19 cellular contexts compared by ENCODE assay signal in genomic region chr7:28725045-28725630, GRCh38.
"Had no signal": no experiment of that assay in that cellular context is flagged by ENCODE, and none has a peak within 500 bp of the region (broad histone marks: within the 10 kb centered on the region; RNA-seq: fewer than 3 reads in every experiment).

No MANE protein-coding gene starts in this region.

- H3K36me3 Mint-ChIP-seq: natural killer cell treated with Interleukin-12 subunit alpha and Interleukin-12 subunit beta and Interleukin-15 and Interleukin-18, amount 100 ng/mL, for 72 hours; WTC11 had no signal

- H2AFZ ChIP-seq: hepatocyte had no signal

- H3K4me2 ChIP-seq: hepatocyte had no signal

- H3K4me3 ChIP-seq: coronary artery, gastroesophageal sphincter, hepatocyte, uterus had no signal

- H3K4me1 Mint-ChIP-seq: activated T-helper 17 cell treated with anti-CD3 and anti-CD28 coated beads, Interleukin-2, amount 50 U/mL, for 72 hours had no signal

- H3K36me3 ChIP-seq: uterus had no signal

- H3K9me3 ChIP-seq: gastroesophageal sphincter, uterus had no signal

- H3K27me3 ChIP-seq: gastroesophageal sphincter, hepatocyte, uterus had no signal

- H3K79me2 ChIP-seq: hepatocyte had no signal

- H3K27me3 Mint-ChIP-seq: activated T-helper 17 cell treated with anti-CD3 and anti-CD28 coated beads, Interleukin-2, amount 50 U/mL, for 72 hours had no signal

- H3K4me3 Mint-ChIP-seq: activated CD8-positive, alpha-beta T cell treated with anti-CD3 and anti-CD28 coated beads, Interleukin-2, amount 10 ng/mL, durations not matched to agents 7 days and 5 days; activated naive CD4-positive, alpha-beta T cell treated with anti-CD3 and anti-CD28 coated beads for 36 hours; activated T-helper 17 cell treated with anti-CD3 and anti-CD28 coated beads, Interleukin-2, amount 50 U/mL, for 72 hours; natural killer cell treated with Interleukin-12 subunit alpha and Interleukin-12 subunit beta and Interleukin-15 and Interleukin-18, amount 100 ng/mL, for 72 hours; WTC11 had no signal

- H3K27ac Mint-ChIP-seq: activated CD8-positive, alpha-beta T cell treated with anti-CD3 and anti-CD28 coated beads, Interleukin-2, amount 10 ng/mL, durations not matched to agents 7 days and 5 days; activated naive CD4-positive, alpha-beta T cell treated with anti-CD3 and anti-CD28 coated beads for 36 hours; activated T-helper 17 cell treated with anti-CD3 and anti-CD28 coated beads, Interleukin-2, amount 50 U/mL, for 72 hours; natural killer cell treated with Interleukin-12 subunit alpha and Interleukin-12 subunit beta and Interleukin-15 and Interleukin-18, amount 100 ng/mL, for 72 hours; progenitor cell of endocrine pancreas; WTC11 had no signal

- H3K9me3 Mint-ChIP-seq: activated naive CD4-positive, alpha-beta T cell treated with anti-CD3 and anti-CD28 coated beads for 36 hours; activated T-helper 17 cell treated with anti-CD3 and anti-CD28 coated beads, Interleukin-2, amount 50 U/mL, for 72 hours; natural killer cell treated with Interleukin-12 subunit alpha and Interleukin-12 subunit beta and Interleukin-15 and Interleukin-18, amount 100 ng/mL, for 72 hours; WTC11 had no signal

- DNase-seq: activated CD4-positive, alpha-beta T cell treated with anti-CD3 and anti-CD28 coated beads for 48 hours; activated CD8-positive, alpha-beta memory T cell treated with anti-CD3 and anti-CD28 coated beads, Interleukin-2, amount 50 U/mL, for 48 hours; activated CD8-positive, alpha-beta T cell treated with anti-CD3 and anti-CD28 coated beads, Interleukin-2, amount 10 ng/mL, durations not matched to agents 7 days and 5 days; activated naive CD4-positive, alpha-beta T cell treated with anti-CD3 and anti-CD28 coated beads for 36 hours; central memory CD4-positive, alpha-beta T cell; effector memory CD4-positive, alpha-beta T cell; nucleus accumbens; stimulated activated CD4-positive, alpha-beta T cell treated with anti-CD3 and anti-CD28 coated beads, Interleukin-4, amount 100 ng/mL, for 1 hour; stimulated activated CD8-positive, alpha-beta memory T cell treated with anti-CD3 and anti-CD28 coated beads, Interleukin-4, amount 100 ng/mL, for 48 hours; stimulated activated naive CD8-positive, alpha-beta T cell treated with anti-CD3 and anti-CD28 coated beads, Interleukin-15, Interleukin-2, amounts not matched to agents 100 U/mL and 50 U/mL, for 24 hours; SW 1271; uterus had no signal

- H3K27ac ChIP-seq: hepatocyte, uterus had no signal

- H3K4me1 ChIP-seq: uterus had no signal
